ENCODE assay signal across 13 cellular contexts in genomic region chr2:118565816-118566540, GRCh38.
A peak's percentile ranks its signal among the peaks of the same experiment; 100 is the strongest.
DNase-seq lines count a peak whose midpoint lies in the region.
"Had no signal": no experiment of that assay in that cellular context is flagged by ENCODE, and none has a peak within 500 bp of the region (broad histone marks: within the 10 kb centered on the region; RNA-seq: fewer than 3 reads in every experiment).

No MANE protein-coding gene starts in this region.

- no peak overlapping the region for H3K4ac ChIP-seq in trophoblast cell (ENCODE audit: low read depth, low read length)

- H3K9ac ChIP-seq in GM23248 = no peak overlapping the region
- no peak overlapping the region for H3K9ac ChIP-seq in trophoblast cell (ENCODE audit: low read length)

- H4K8ac ChIP-seq in trophoblast cell (ENCODE audit: low read depth, low read length) = no peak overlapping the region

- H4K12ac ChIP-seq in trophoblast cell (ENCODE audit: low read depth, low read length) = no peak overlapping the region

- H3K27me3 ChIP-seq in GM23248 (replicated peaks; ENCODE audit: insufficient read depth) (no peaks in the 10 kb centered on the region), trophoblast cell (ENCODE audit: insufficient read depth, low read length) (no peaks in the 10 kb centered on the region)

- in situ Hi-C loops in GM23248 (cut with MboI) = loop anchor here (25.0 kb wide), 1 partner anchor 296 kb away; no protein-coding TSS in a partner anchor

- DNase-seq in AG08395 (ENCODE audit: low spot score) (peak; percentile 19), GM23248 (peak; percentile 26), fibroblast of peridontal ligament (ENCODE audit: extremely low read depth) (peak; percentile 53), trophoblast cell (no peak), NCI-H2227 (lab: John Stamatoyannopoulos, UW; ENCODE audit: unreplicated experiment) (no peak), caudate nucleus (lab: John Stamatoyannopoulos, UW) (no peak)
- DNase-seq in central memory CD4-positive, alpha-beta T cell = no peak
- DNase-seq: C1 segment of cervical spinal cord; Calu3; CD4-positive, alpha-beta T cell; DMS 273 treated with DMSO at 0.1 percent for 48 hours; DMS79 had no signal

- H3K4me2 ChIP-seq in GM23248 (ENCODE audit: unreplicated experiment) (no peak overlapping the region), trophoblast cell (ENCODE audit: low read length) (no peak overlapping the region)

- no peaks in the 10 kb centered on the region for H3K9me2 ChIP-seq in GM23248 (ENCODE audit: insufficient read depth)

- 18 to 26% methylated on average over 4 of the region's 4 CpGs for WGBS in GM23248 (ENCODE audit: low coverage in 1 of 2, low lambda C conversion rate in 2 of 2, missing lambda C conversion rate in 2 of 2), 2 experiments
- no CpG with 5 or more reads among the region's 4 CpGs for WGBS in trophoblast cell (ENCODE audit: extremely low coverage, insufficient coverage, insufficient read length)

- no peak overlapping the region for H3K4me3 ChIP-seq in GM23248
- H3K4me3 ChIP-seq in trophoblast cell (ENCODE audit: low read depth, low read length) = no peak overlapping the region

- H3K9me3 ChIP-seq in GM23248 (ENCODE audit: low read depth) = no peaks in the 10 kb centered on the region
- H3K9me3 ChIP-seq in trophoblast cell (ENCODE audit: insufficient read depth, low read depth, low read length) = no peaks in the 10 kb centered on the region

- H3K18ac ChIP-seq in trophoblast cell (ENCODE audit: low read length) = no peak overlapping the region

- H2BK12ac ChIP-seq in trophoblast cell (ENCODE audit: low read length) = no peak overlapping the region

- H2BK5ac ChIP-seq in trophoblast cell (ENCODE audit: low read depth, low read length, poor library complexity) = peak overlapping the region; percentile 61

- H4K20me1 ChIP-seq in GM23248 (ENCODE audit: insufficient read depth) = no peaks in the 10 kb centered on the region

- no peak overlapping the region for H4K91ac ChIP-seq in trophoblast cell (ENCODE audit: low read depth, low read length)

- H2AFZ ChIP-seq in GM23248 (no peak overlapping the region), trophoblast cell (ENCODE audit: insufficient read depth, low read length, poor library complexity) (no peak overlapping the region)

- no peak overlapping the region for H3K14ac ChIP-seq in trophoblast cell (ENCODE audit: low read length)

- H3F3A ChIP-seq in GM23248 (ENCODE audit: insufficient read depth) = no peaks in the 10 kb centered on the region

- H3K27ac ChIP-seq in GM23248 = no peak overlapping the region
- H3K27ac ChIP-seq in trophoblast cell (ENCODE audit: low read depth, low read length) = peak overlapping the region; percentile 61
- H3K27ac ChIP-seq in caudate nucleus (ENCODE audit: low read depth, low read length) = no peak overlapping the region
- H3K27ac ChIP-seq: 22Rv1 had no signal

- peak overlapping the region; percentile 37 for H2BK120ac ChIP-seq in trophoblast cell (ENCODE audit: insufficient read depth, low read length, poor library complexity)

- H3K79me2 ChIP-seq in GM23248 (ENCODE audit: insufficient read depth) (no peaks in the 10 kb centered on the region), trophoblast cell (ENCODE audit: control insufficient read depth, insufficient read depth, low read length, poor library complexity) (peaks cover 2% of the 10 kb centered on the region)

- peaks cover 10% of the 10 kb centered on the region; the same call in 1 of the 2 replicates for H3K4me1 ChIP-seq in GM23248 (ENCODE audit: insufficient read depth)
- H3K4me1 ChIP-seq in trophoblast cell (ENCODE audit: control insufficient read depth in 1 of 2, insufficient read depth in 2 of 2, low read length in 2 of 2) = peaks cover 12 to 21% of the 10 kb centered on the region in 2 experiments

- H2AK5ac ChIP-seq in trophoblast cell (ENCODE audit: low read length) = no peak overlapping the region

- peaks cover 15% of the 10 kb centered on the region for H3K79me1 ChIP-seq in trophoblast cell (ENCODE audit: low read length)

- no peak overlapping the region for H3K23ac ChIP-seq in trophoblast cell (ENCODE audit: low read length)

- H3K36me3 ChIP-seq in GM23248 (ENCODE audit: low read depth) = no peaks in the 10 kb centered on the region
- no peaks in the 10 kb centered on the region for H3K36me3 ChIP-seq in trophoblast cell (ENCODE audit: control insufficient read depth in 1 of 2, insufficient read depth in 2 of 2, low read length in 2 of 2)

Comparison
In these comparisons a context has a peak if more than half of its experiments do, and no peak if none do; other contexts are left out.
1. DNase-seq: peak in AG08395 (single experiment), GM23248 (single experiment) and fibroblast of peridontal ligament (single experiment); none in trophoblast cell (0 of 2), NCI-H2227 (single experiment), central memory CD4-positive, alpha-beta T cell (single experiment) and caudate nucleus (0 of 61).